ENCODE assay signal across 16 cellular contexts in genomic region chr1:47582891-47583608, GRCh38.
A peak's percentile ranks its signal among the peaks of the same experiment; 100 is the strongest.
DNase-seq lines count a peak whose midpoint lies in the region; ATAC-seq, FAIRE-seq and TF ChIP-seq lines count a peak whose summit lies in the region.
"Had no signal": no experiment of that assay in that cellular context is flagged by ENCODE, and none has a peak within 500 bp of the region (broad histone marks: within the 10 kb centered on the region; RNA-seq: fewer than 3 reads in every experiment).

No MANE protein-coding gene starts in this region.

- DNase-seq in right atrium auricular region (ENCODE audit: low spot score) (peak; percentile 49), Right ventricle myocardium superior (no peak), brain microvascular endothelial cell (peak; percentile 31), mesendoderm (no peak), GM19239 (ENCODE audit: insufficient read length, low spot score) (no peak), LoVo (ENCODE audit: low spot score) (no peak)
- no peak for DNase-seq in activated CD4-positive, CD25-positive, alpha-beta regulatory T cell (lab: John Stamatoyannopoulos, UW)
- DNase-seq: activated B cell treated with CpG ODN at 0.5 μM for 24 hours; hippocampal formation; NCI-H1417 treated with DMSO at 0.1 percent for 48 hours; stimulated activated naive B cell treated with anti-CD40 and anti-IgM and Interleukin-4, amounts not matched to agents 10 μg/mL and 1 μg/mL and 100 μg/mL, for 72 hours had no signal

- no peak overlapping the region for H3K23ac ChIP-seq in mesendoderm (ENCODE audit: low read length)

- H3K4me3 ChIP-seq in right atrium auricular region (no peak overlapping the region), brain microvascular endothelial cell (ENCODE audit: low read depth, low read length) (no peak overlapping the region), mesendoderm (ENCODE audit: low read length) (no peak overlapping the region)
- H3K4me3 ChIP-seq: lung had no signal

- FAIRE-seq in GM19239 (lab: Jason Lieb, UNC): no peak
- FAIRE-seq: colon, D721Med had no signal

- no peak for TF ChIP-seq CTCF in right atrium auricular region (IDR thresholded peaks at IDR 0.05)
- no peak for TF ChIP-seq CTCF in brain microvascular endothelial cell (IDR thresholded peaks at IDR 0.05; ENCODE audit: low read depth, low read length, missing control alignments)

- H3K9ac ChIP-seq in mesendoderm (ENCODE audit: low read length): no peak overlapping the region

- H3K27me3 ChIP-seq in right atrium auricular region: no peaks in the 10 kb centered on the region
- no peaks in the 10 kb centered on the region for H3K27me3 ChIP-seq in brain microvascular endothelial cell (replicated peaks)
- H3K27me3 ChIP-seq in mesendoderm (ENCODE audit: insufficient read depth, low read length, poor library complexity): no peaks in the 10 kb centered on the region

- H3K9me3 ChIP-seq in right atrium auricular region: no peaks in the 10 kb centered on the region

- no peak overlapping the region for H2AK5ac ChIP-seq in mesendoderm (ENCODE audit: low read length)

- H2BK120ac ChIP-seq in mesendoderm (ENCODE audit: low read depth, low read length): no peak overlapping the region

- H3K4me1 ChIP-seq in right atrium auricular region (peaks cover 0 to 14% of the 10 kb centered on the region in 2 donors), mesendoderm (ENCODE audit: control insufficient read depth, low read depth, low read length) (no peaks in the 10 kb centered on the region)

- H3K79me1 ChIP-seq in mesendoderm (ENCODE audit: low read length): no peaks in the 10 kb centered on the region

- intact Hi-C loops in Right ventricle myocardium superior (cut with DNase I): no loop called here

- in situ Hi-C loops in brain microvascular endothelial cell (cut with HindIII; ENCODE audit: low pct_ligation_motif_present, low sequenced_read_pairs): no loop called here

- H3K18ac ChIP-seq in mesendoderm (ENCODE audit: low read length): no peak overlapping the region

- no peak overlapping the region for H2BK5ac ChIP-seq in mesendoderm (ENCODE audit: low read length)

- no peak overlapping the region for H3K4me2 ChIP-seq in mesendoderm (ENCODE audit: low read length)

- no peak for ATAC-seq in Right ventricle myocardium superior (ENCODE audit: poor library complexity)
- no peak for ATAC-seq in HG02588 (IDR thresholded peaks at IDR 0.05; ENCODE audit: unreplicated experiment)
- ATAC-seq: sciatic nerve had no signal

- H3K27ac ChIP-seq in right atrium auricular region (no peak overlapping the region), brain microvascular endothelial cell (no peak overlapping the region), mesendoderm (ENCODE audit: low read depth, low read length) (no peak overlapping the region)

- H4K8ac ChIP-seq in mesendoderm (ENCODE audit: low read depth, low read length): no peak overlapping the region

- WGBS in mesendoderm (ENCODE audit: extremely low coverage, insufficient coverage, low lambda C conversion rate): no CpG with 5 or more reads among the region's 8 CpGs

- H3K79me2 ChIP-seq in mesendoderm (ENCODE audit: control insufficient read depth, insufficient read depth, low read length): no peaks in the 10 kb centered on the region

- no peak overlapping the region for H2BK15ac ChIP-seq in mesendoderm (replicated peaks; ENCODE audit: low read depth)

- H3K56ac ChIP-seq in mesendoderm (ENCODE audit: low read length): peak overlapping the region; percentile 70

- H4K5ac ChIP-seq in mesendoderm (ENCODE audit: low read length): no peak overlapping the region

- H3K36me3 ChIP-seq in right atrium auricular region (no peaks in the 10 kb centered on the region), brain microvascular endothelial cell (replicated peaks) (no peaks in the 10 kb centered on the region), mesendoderm (ENCODE audit: control insufficient read depth, insufficient read depth, low read length) (no peaks in the 10 kb centered on the region)

- no peak overlapping the region for H3K4ac ChIP-seq in mesendoderm (ENCODE audit: low read depth, low read length)

Comparison
In these comparisons a context has a peak if more than half of its experiments do, and no peak if none do; other contexts are left out.
1. DNase-seq: peak in right atrium auricular region (single experiment) and brain microvascular endothelial cell (single experiment); none in Right ventricle myocardium superior (single experiment), mesendoderm (single experiment), activated CD4-positive, CD25-positive, alpha-beta regulatory T cell (0 of 4), GM19239 (single experiment) and LoVo (single experiment).